28 cellular contexts compared by ENCODE assay signal in the genomic region with DNA sequence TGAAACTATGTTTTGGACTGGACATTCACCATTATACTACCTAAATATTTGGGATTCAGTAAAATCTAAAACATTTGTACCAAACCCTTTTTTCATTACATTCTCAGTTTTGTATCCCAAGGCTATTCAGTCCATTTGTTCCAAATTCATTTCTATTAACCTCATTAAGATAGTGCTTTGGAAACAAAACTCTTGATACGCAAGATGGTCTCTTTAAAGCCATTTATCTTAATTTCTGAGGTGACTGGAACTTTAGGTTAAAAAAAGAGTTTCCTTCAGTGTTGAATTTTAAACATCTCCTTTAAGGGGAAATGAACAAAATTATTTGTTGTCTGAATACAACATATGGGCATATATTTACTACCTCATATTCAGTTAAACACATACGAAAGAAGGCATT.
DNase-seq lines count a peak whose midpoint lies in the region; ATAC-seq, FAIRE-seq and TF ChIP-seq lines count a peak whose summit lies in the region.
"Had no signal": no experiment of that assay in that cellular context is flagged by ENCODE, and none has a peak within 500 bp of the region (broad histone marks: within the 10 kb centered on the region; RNA-seq: fewer than 3 reads in every experiment).

No MANE protein-coding gene starts in this region.

- TF ChIP-seq POLR2A in HepG2 (IDR thresholded peaks at IDR 0.05; ENCODE audit: insufficient read depth in 1 of 2, low read depth in 2 of 2, low read length in 2 of 2), result no peak
- no peak for TF ChIP-seq POLR2A in right lobe of liver (IDR thresholded peaks at IDR 0.05)
- no peak for TF ChIP-seq POLR2A in ovary (IDR thresholded peaks at IDR 0.05)

- H3K27ac Mint-ChIP-seq in stimulated activated naive B cell treated with anti-CD40 and anti-IgM and Interleukin-4, amounts not matched to agents 10 μg/mL and 1 μg/mL and 100 μg/mL, for 72 hours, result no peak overlapping the region
- H3K27ac Mint-ChIP-seq: CD14-positive monocyte; CD4-positive, alpha-beta memory T cell; CD4-positive, CD25-positive, alpha-beta regulatory T cell; CD8-positive, alpha-beta memory T cell had no signal

- WGBS in HepG2 (ENCODE audit: low lambda C conversion rate), result 97% methylated on average over 2 of the region's 2 CpGs
- WGBS in right lobe of liver (ENCODE audit: insufficient coverage, low coverage, low lambda C conversion rate, missing lambda C conversion rate), result 91% methylated on average over 2 of the region's 2 CpGs
- 86% methylated on average over 2 of the region's 2 CpGs for WGBS in hepatocyte (ENCODE audit: low lambda C conversion rate, missing lambda C conversion rate)
- WGBS in ovary, 3 donors, result 93 to 98% (median 98%) methylated on average over 2 of the region's 2 CpGs

- no peak for TF ChIP-seq RAD21 in HepG2 (CRISPR knock-in tag; IDR thresholded peaks at IDR 0.05)
- TF ChIP-seq RAD21 in neural cell (conservative IDR thresholded peaks at IDR 0.05), result no peak

- H3K79me2 ChIP-seq in HepG2 (ENCODE audit: insufficient read depth, low read length) (no peaks in the 10 kb centered on the region), hepatocyte (no peaks in the 10 kb centered on the region), neural cell (replicated peaks; ENCODE audit: insufficient read depth, low read length) (no peaks in the 10 kb centered on the region)

- no peaks in the 10 kb centered on the region for H3K27me3 Mint-ChIP-seq in stimulated activated naive B cell treated with anti-CD40 and anti-IgM and Interleukin-4, amounts not matched to agents 10 μg/mL and 1 μg/mL and 100 μg/mL, for 72 hours
- H3K27me3 Mint-ChIP-seq: CD4-positive, alpha-beta memory T cell; CD4-positive, CD25-positive, alpha-beta regulatory T cell; CD8-positive, alpha-beta memory T cell had no signal

- in situ Hi-C loops in HepG2 (cut with HindIII; ENCODE audit: extremely low pct_ligation_motif_present, low pct_unique_long_range_greater_than_20kb), result no loop called here

- intact Hi-C loops in HepG2 (cut with micrococcal nuclease; ENCODE audit: unreplicated experiment), result no loop called here
- intact Hi-C loops in right lobe of liver (cut with DNase I), result no loop called here
- intact Hi-C loops in ovary (cut with DNase I), result loop anchor here in 1 of 4 donors (10.0 kb wide), 1 partner anchor 444 kb away; no protein-coding TSS in a partner anchor

- no peak for FAIRE-seq in HepG2 (lab: Jason Lieb, UNC)
- FAIRE-seq: A204.1, GM12892, GM18507, GM19239 had no signal

- no peak overlapping the region for H3K4me2 ChIP-seq in HepG2 (ENCODE audit: low read depth, low read length)
- no peak overlapping the region for H3K4me2 ChIP-seq in hepatocyte
- H3K4me2 ChIP-seq in neural cell (ENCODE audit: low read length), result peak overlapping the region; percentile 59
- H3K4me2 ChIP-seq: BLaER1 had no signal

- TF ChIP-seq CTCF in HepG2 (CRISPR knock-in tag; IDR thresholded peaks at IDR 0.05), result no peak
- TF ChIP-seq CTCF in right lobe of liver (IDR thresholded peaks at IDR 0.05), result no peak
- no peak for TF ChIP-seq CTCF in hepatocyte (IDR thresholded peaks at IDR 0.05; ENCODE audit: poor library complexity)
- TF ChIP-seq CTCF in neural cell (IDR thresholded peaks at IDR 0.05; ENCODE audit: poor library complexity, severe bottlenecking), result no peak
- no peak for TF ChIP-seq CTCF in ovary (IDR thresholded peaks at IDR 0.05)

- no peaks in the 10 kb centered on the region for H3K27me3 ChIP-seq in HepG2 (ENCODE audit: control insufficient read depth in 1 of 2, insufficient read depth in 2 of 2, low read length in 2 of 2)
- no peaks in the 10 kb centered on the region for H3K27me3 ChIP-seq in right lobe of liver
- no peaks in the 10 kb centered on the region for H3K27me3 ChIP-seq in hepatocyte
- no peaks in the 10 kb centered on the region for H3K27me3 ChIP-seq in neural cell (ENCODE audit: insufficient read depth, low read depth, low read length)
- H3K27me3 ChIP-seq in ovary, result no peaks in the 10 kb centered on the region
- H3K27me3 ChIP-seq: BE2C, BLaER1 had no signal

- H3K9ac ChIP-seq in HepG2 (ENCODE audit: insufficient read depth, low read depth, low read length) (no peak overlapping the region), neural cell (ENCODE audit: low read length) (peak overlapping the region; percentile 54)
- H3K9ac ChIP-seq: BLaER1 had no signal

- H3K4me3 Mint-ChIP-seq in stimulated activated naive B cell treated with anti-CD40 and anti-IgM and Interleukin-4, amounts not matched to agents 10 μg/mL and 1 μg/mL and 100 μg/mL, for 72 hours, result no peak overlapping the region
- H3K4me3 Mint-ChIP-seq: CD14-positive monocyte; CD4-positive, alpha-beta memory T cell; CD4-positive, CD25-positive, alpha-beta regulatory T cell; CD8-positive, alpha-beta memory T cell had no signal

- H3K4me1 ChIP-seq in HepG2 (ENCODE audit: insufficient read depth, low read length) (peaks cover 38% of the 10 kb centered on the region), right lobe of liver (no peaks in the 10 kb centered on the region), hepatocyte (ENCODE audit: insufficient read depth) (peaks cover 15% of the 10 kb centered on the region), ovary (ENCODE audit: insufficient read depth) (no peaks in the 10 kb centered on the region)
- H3K4me1 ChIP-seq: BE2C, BLaER1 had no signal

- H3K9me3 ChIP-seq in HepG2 (ENCODE audit: low read length) (no peaks in the 10 kb centered on the region), right lobe of liver (no peaks in the 10 kb centered on the region), hepatocyte (ENCODE audit: low read depth) (no peaks in the 10 kb centered on the region), neural cell (ENCODE audit: low read length) (no peaks in the 10 kb centered on the region), ovary (no peaks in the 10 kb centered on the region)
- H3K9me3 ChIP-seq: BE2C, BLaER1 had no signal

- H3K9me3 Mint-ChIP-seq in stimulated activated naive B cell treated with anti-CD40 and anti-IgM and Interleukin-4, amounts not matched to agents 10 μg/mL and 1 μg/mL and 100 μg/mL, for 72 hours, result no peaks in the 10 kb centered on the region

- H3K4me3 ChIP-seq in HepG2 (replicated peaks in 1 of 3; ENCODE audit: insufficient read depth in 1 of 3, low read depth in 2 of 3, low read length in 3 of 3) (no peak overlapping the region), right lobe of liver (no peak overlapping the region), hepatocyte (no peak overlapping the region), neural cell (ENCODE audit: low read length) (no peak overlapping the region), ovary (no peak overlapping the region)
- H3K4me3 ChIP-seq: BLaER1, GM12878 had no signal

- BruUV-seq in HepG2 (replicated peaks; lab: Mats Ljungman, UMichigan), result no TSS peak

- no peak overlapping the region for H2AFZ ChIP-seq in HepG2 (ENCODE audit: low read length)
- peak overlapping the region; percentile 35 for H2AFZ ChIP-seq in hepatocyte
- peak overlapping the region; percentile 34 for H2AFZ ChIP-seq in neural cell (ENCODE audit: low read depth, low read length)

- H3K27ac ChIP-seq in HepG2 (ENCODE audit: extremely low read length, insufficient read depth, low read length) (peak overlapping the region; percentile 82), right lobe of liver (no peak overlapping the region), hepatocyte (peak overlapping the region; percentile 83), neural cell (ENCODE audit: low read length) (peak overlapping the region; percentile 92), ovary (no peak overlapping the region)
- H3K27ac ChIP-seq: BLaER1 had no signal

- no peaks in the 10 kb centered on the region for H3K36me3 Mint-ChIP-seq in stimulated activated naive B cell treated with anti-CD40 and anti-IgM and Interleukin-4, amounts not matched to agents 10 μg/mL and 1 μg/mL and 100 μg/mL, for 72 hours
- H3K36me3 Mint-ChIP-seq: CD14-positive monocyte; CD4-positive, alpha-beta memory T cell; CD4-positive, CD25-positive, alpha-beta regulatory T cell; CD8-positive, alpha-beta memory T cell had no signal

- peaks cover 15% of the 10 kb centered on the region for H3F3A ChIP-seq in neural cell (ENCODE audit: insufficient read depth, low read length, poor library complexity, severe bottlenecking)

- DNase-seq in HepG2 (ENCODE audit: low spot score) (no peak), right lobe of liver (no peak), hepatocyte (ENCODE audit: low spot score) (no peak), superior temporal gyrus (ENCODE audit: extremely low spot score) (peak; percentile 10), ovary (no peak), NK-92 (lab: John Stamatoyannopoulos, UW; ENCODE audit: unreplicated experiment) (no peak)
- no peak for DNase-seq in stimulated activated naive B cell treated with anti-CD40 and anti-IgM and Interleukin-4, amounts not matched to agents 10 μg/mL and 1 μg/mL and 100 μg/mL, for 72 hours
- DNase-seq: 8988T; ACHN; BE2C; C1 segment of cervical spinal cord; CD4-positive, CD25-positive, alpha-beta regulatory T cell; CD8-positive, alpha-beta memory T cell; DMS 273 treated with DMSO at 0.1 percent for 48 hours; DMS153; DMS79; DND-41; EL; GDM1 had no signal

- H3K9me2 ChIP-seq in hepatocyte (replicated peaks; ENCODE audit: insufficient read depth), result no peaks in the 10 kb centered on the region
- no peaks in the 10 kb centered on the region for H3K9me2 ChIP-seq in neural cell (ENCODE audit: insufficient read depth, low read length)

- TF ChIP-seq EP300 in HepG2 (IDR thresholded peaks at IDR 0.05; ENCODE audit: low read depth in 2 of 2, low read length in 2 of 2) (no peak), HepG2 (CRISPR knock-in tag; IDR thresholded peaks at IDR 0.05; ENCODE audit: borderline replicate concordance) (no peak), neural cell (conservative IDR thresholded peaks at IDR 0.05; ENCODE audit: poor library complexity, severe bottlenecking) (no peak), ovary (IDR thresholded peaks at IDR 0.05) (no peak)

- no peaks in the 10 kb centered on the region for H3K36me3 ChIP-seq in HepG2 (replicated peaks in 1 of 2; ENCODE audit: control insufficient read depth in 1 of 2, insufficient read depth in 2 of 2, low read length in 2 of 2)
- H3K36me3 ChIP-seq in right lobe of liver, result no peaks in the 10 kb centered on the region
- no peaks in the 10 kb centered on the region for H3K36me3 ChIP-seq in hepatocyte (replicated peaks; ENCODE audit: insufficient read depth, low read depth)
- H3K36me3 ChIP-seq in neural cell (ENCODE audit: insufficient read depth, low read length), result no peaks in the 10 kb centered on the region
- H3K36me3 ChIP-seq in ovary, result no peaks in the 10 kb centered on the region
- H3K36me3 ChIP-seq: BE2C, BLaER1 had no signal

- POLR2A ChIA-PET in HepG2 (lab: Yijun Ruan, JAX), result no interaction called here

- H4K20me1 ChIP-seq in HepG2 (ENCODE audit: insufficient read depth, low read length) (no peaks in the 10 kb centered on the region), hepatocyte (ENCODE audit: insufficient read depth, poor library complexity, severe bottlenecking) (no peaks in the 10 kb centered on the region), neural cell (ENCODE audit: insufficient read depth) (no peaks in the 10 kb centered on the region)
- H4K20me1 ChIP-seq: BLaER1 had no signal

- no peak for ATAC-seq in HepG2
- ATAC-seq in right lobe of liver, result no peak
- ATAC-seq in stimulated activated naive B cell treated with anti-CD40 and anti-IgM and Interleukin-4, amounts not matched to agents 10 μg/mL and 1 μg/mL and 100 μg/mL, for 72 hours (replicated peaks), result no peak
- ATAC-seq: GM12878 had no signal

- CTCF ChIA-PET in HepG2 (lab: Yijun Ruan, JAX; ENCODE audit: low intra/inter-chr PET ratio, low total read pairs), result no interaction called here

- H3K4me1 Mint-ChIP-seq in stimulated activated naive B cell treated with anti-CD40 and anti-IgM and Interleukin-4, amounts not matched to agents 10 μg/mL and 1 μg/mL and 100 μg/mL, for 72 hours, result no peaks in the 10 kb centered on the region
- H3K4me1 Mint-ChIP-seq: CD14-positive monocyte; CD4-positive, alpha-beta memory T cell; CD4-positive, CD25-positive, alpha-beta regulatory T cell; CD8-positive, alpha-beta memory T cell had no signal

Comparison
In these comparisons a context has a peak if more than half of its experiments do, and no peak if none do; other contexts are left out.
1. H3K27ac ChIP-seq: peak in HepG2 (single experiment), hepatocyte (single experiment) and neural cell (single experiment); none in right lobe of liver (0 of 3) and ovary (0 of 2).